ENCODE assay signal across 1 cellular context in genomic region chr15:22257668-22258401, GRCh38.
TF ChIP-seq lines count a peak whose summit lies in the region.

No MANE protein-coding gene starts in this region.

TF ChIP-seq in HepG2, 621 proteins besides CTCF, POLR2A, EP300 and RAD21 (continued from another document):
- TF ChIP-seq, protein P1, sequence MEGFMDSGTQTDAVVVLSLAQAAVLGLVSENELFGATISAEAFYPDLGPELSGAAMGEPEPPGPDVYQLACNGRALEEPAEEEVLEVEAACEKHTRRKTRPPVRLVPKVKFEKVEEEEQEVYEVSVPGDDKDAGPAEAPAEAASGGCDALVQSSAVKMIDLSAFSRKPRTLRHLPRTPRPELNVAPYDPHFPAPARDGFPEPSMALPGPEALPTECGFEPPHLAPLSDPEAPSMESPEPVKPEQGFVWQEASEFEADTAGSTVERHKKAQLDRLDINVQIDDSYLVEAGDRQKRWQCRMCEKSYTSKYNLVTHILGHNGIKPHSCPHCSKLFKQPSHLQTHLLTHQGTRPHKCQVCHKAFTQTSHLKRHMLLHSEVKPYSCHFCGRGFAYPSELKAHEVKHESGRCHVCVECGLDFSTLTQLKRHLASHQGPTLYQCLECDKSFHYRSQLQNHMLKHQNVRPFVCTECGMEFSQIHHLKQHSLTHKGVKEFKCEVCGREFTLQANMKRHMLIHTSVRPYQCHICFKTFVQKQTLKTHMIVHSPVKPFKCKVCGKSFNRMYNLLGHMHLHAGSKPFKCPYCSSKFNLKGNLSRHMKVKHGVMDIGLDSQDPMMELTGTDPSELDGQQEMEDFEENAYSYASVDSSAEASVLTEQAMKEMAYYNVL (CRISPR knock-in tag; IDR thresholded peaks at IDR 0.05; ENCODE audit: borderline replicate concordance) = no peak
- TF ChIP-seq ZNF296 (CRISPR knock-in tag; conservative IDR thresholded peaks at IDR 0.05) (no peak), CHD2 (IDR thresholded peaks at IDR 0.05; ENCODE audit: low read depth, low read length) (0 out of 2 replicates have a peak, but pooled peaks have one; percentile 45), ZNF777 (CRISPR knock-in tag; IDR thresholded peaks at IDR 0.05) (peak; percentile 64), ZBTB42 (CRISPR knock-in tag; IDR thresholded peaks at IDR 0.05) (no peak), EEA1 (CRISPR knock-in tag; IDR thresholded peaks at IDR 0.05; ENCODE audit: borderline replicate concordance) (no peak), HNRNPL (IDR thresholded peaks at IDR 0.05; ENCODE audit: low read depth, low read length) (no peak), NFYC (CRISPR knock-in tag; IDR thresholded peaks at IDR 0.05) (no peak), NRL (CRISPR knock-in tag; IDR thresholded peaks at IDR 0.05; ENCODE audit: borderline replicate concordance) (no peak), ZNF34 (CRISPR knock-in tag; IDR thresholded peaks at IDR 0.05; ENCODE audit: borderline replicate concordance) (no peak), MATR3 (CRISPR knock-in tag; IDR thresholded peaks at IDR 0.05) (no peak), MAX (IDR thresholded peaks at IDR 0.05) (peak; percentile 65; the same call in 1 of the 2 replicates), NR0B2 (CRISPR knock-in tag; IDR thresholded peaks at IDR 0.05) (no peak), ZSCAN31 (CRISPR knock-in tag; IDR thresholded peaks at IDR 0.05; ENCODE audit: low read depth) (no peak), IRF2 (CRISPR knock-in tag; IDR thresholded peaks at IDR 0.05) (no peak), TOPORS (CRISPR knock-in tag; IDR thresholded peaks at IDR 0.05) (no peak), MYC (CRISPR knock-in tag; IDR thresholded peaks at IDR 0.05; ENCODE audit: borderline replicate concordance) (no peak)
- TF ChIP-seq, protein P2, sequence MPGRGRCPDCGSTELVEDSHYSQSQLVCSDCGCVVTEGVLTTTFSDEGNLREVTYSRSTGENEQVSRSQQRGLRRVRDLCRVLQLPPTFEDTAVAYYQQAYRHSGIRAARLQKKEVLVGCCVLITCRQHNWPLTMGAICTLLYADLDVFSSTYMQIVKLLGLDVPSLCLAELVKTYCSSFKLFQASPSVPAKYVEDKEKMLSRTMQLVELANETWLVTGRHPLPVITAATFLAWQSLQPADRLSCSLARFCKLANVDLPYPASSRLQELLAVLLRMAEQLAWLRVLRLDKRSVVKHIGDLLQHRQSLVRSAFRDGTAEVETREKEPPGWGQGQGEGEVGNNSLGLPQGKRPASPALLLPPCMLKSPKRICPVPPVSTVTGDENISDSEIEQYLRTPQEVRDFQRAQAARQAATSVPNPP (CRISPR knock-in tag; IDR thresholded peaks at IDR 0.05) = no peak
- TF ChIP-seq, protein P3, sequence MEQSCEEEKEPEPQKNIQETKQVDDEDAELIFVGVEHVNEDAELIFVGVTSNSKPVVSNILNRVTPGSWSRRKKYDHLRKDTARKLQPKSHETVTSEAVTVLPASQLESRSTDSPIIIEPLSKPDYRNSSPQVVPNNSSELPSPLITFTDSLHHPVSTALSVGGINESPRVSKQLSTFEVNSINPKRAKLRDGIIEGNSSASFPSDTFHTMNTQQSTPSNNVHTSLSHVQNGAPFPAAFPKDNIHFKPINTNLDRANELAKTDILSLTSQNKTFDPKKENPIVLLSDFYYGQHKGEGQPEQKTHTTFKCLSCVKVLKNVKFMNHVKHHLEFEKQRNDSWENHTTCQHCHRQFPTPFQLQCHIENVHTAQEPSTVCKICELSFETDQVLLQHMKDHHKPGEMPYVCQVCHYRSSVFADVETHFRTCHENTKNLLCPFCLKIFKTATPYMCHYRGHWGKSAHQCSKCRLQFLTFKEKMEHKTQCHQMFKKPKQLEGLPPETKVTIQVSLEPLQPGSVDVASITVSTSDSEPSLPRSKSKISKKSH (CRISPR knock-in tag; IDR thresholded peaks at IDR 0.05; ENCODE audit: borderline replicate concordance) = no peak
- TF ChIP-seq, protein P4, sequence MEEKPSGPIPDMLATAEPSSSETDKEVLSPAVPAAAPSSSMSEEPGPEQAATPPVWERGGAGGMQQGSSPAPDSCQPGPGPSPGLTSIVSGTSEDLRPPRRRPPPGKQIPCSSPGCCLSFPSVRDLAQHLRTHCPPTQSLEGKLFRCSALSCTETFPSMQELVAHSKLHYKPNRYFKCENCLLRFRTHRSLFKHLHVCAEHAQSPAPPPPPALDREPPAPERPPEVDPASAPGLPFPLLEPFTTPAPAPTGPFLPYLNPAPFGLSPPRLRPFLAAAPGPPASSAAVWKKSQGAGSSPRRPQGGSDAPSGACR (CRISPR knock-in tag; IDR thresholded peaks at IDR 0.05) = no peak
